ENCODE assay signal across 10 cellular contexts in the genomic region with DNA sequence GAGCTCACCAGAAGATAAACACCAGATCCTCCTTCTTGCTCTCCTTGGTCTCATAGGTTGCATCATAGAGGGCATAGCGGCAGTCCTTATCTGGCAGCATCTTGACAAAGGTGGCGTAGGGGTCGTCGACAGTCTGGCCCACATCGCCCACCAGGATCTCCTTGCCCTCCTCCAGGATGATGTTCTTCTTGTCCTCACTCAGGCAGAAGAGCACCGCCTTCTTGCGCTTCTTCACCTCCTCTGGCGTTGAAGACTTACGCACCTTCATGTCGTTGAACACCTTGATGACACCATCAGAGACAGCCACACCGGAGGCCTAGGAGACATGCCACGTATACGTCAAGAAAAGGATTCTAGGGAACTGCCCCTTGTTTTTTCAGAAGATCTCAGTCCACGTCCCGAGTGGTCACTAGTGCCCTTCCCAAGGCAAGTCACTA. TPM values are rescaled to one million over a fixed set of nuclear protein-coding genes. Genes with fewer than 3 reads are reported as not detected.
A peak's percentile ranks its signal among the peaks of the same experiment; 100 is the strongest.
DNase-seq lines count a peak whose midpoint lies in the region; ATAC-seq, FAIRE-seq and TF ChIP-seq lines count a peak whose summit lies in the region.
"Had no signal": no experiment of that assay in that cellular context is flagged by ENCODE, and none has a peak within 500 bp of the region (broad histone marks: within the 10 kb centered on the region; RNA-seq: fewer than 3 reads in every experiment).

No MANE protein-coding gene starts in this region.

- H3K9me3 ChIP-seq in CD4-positive, alpha-beta T cell (ENCODE audit: control insufficient read depth, low read length), result peaks cover 6% of the 10 kb centered on the region

- no peak for FAIRE-seq in HTR-8/SVneo (lab: Jason Lieb, UNC)

- H3K4me3 Mint-ChIP-seq in CD4-positive, alpha-beta T cell, result peak overlapping the region; percentile 84
- peak overlapping the region; percentile 94 for H3K4me3 Mint-ChIP-seq in neural crest cell

- POLR2A ChIA-PET in CD4-positive, alpha-beta T cell (lab: Charles Lee), result interaction anchor here (1.1 kb wide), 1 partner anchor 34 kb away, joined by 4 read pairs; the partner anchor contains the start of gene CCDC85B

- no peak for ATAC-seq in CD4-positive, alpha-beta T cell (ENCODE audit: poor library complexity)
- ATAC-seq in HG02938 (IDR thresholded peaks at IDR 0.05; ENCODE audit: unreplicated experiment), result no peak

- H3K4me1 Mint-ChIP-seq in CD4-positive, alpha-beta T cell (ENCODE audit: low read depth), result peaks cover 48% of the 10 kb centered on the region
- peaks cover 53% of the 10 kb centered on the region for H3K4me1 Mint-ChIP-seq in neural crest cell

- peak overlapping the region; percentile 64 for H3K27ac ChIP-seq in CD4-positive, alpha-beta T cell (ENCODE audit: low read depth, low read length)
- H3K27ac ChIP-seq in dorsolateral prefrontal cortex, result peak overlapping the region in 5 of 59 donors; percentile 93 to 99 (median 96)

- H3K4me3 ChIP-seq in dorsolateral prefrontal cortex, result peak overlapping the region in 45 of 59 donors; percentile 65 to 99 (median 95)

- no peaks in the 10 kb centered on the region for H3K9me3 Mint-ChIP-seq in CD4-positive, alpha-beta T cell
- H3K9me3 Mint-ChIP-seq in neural crest cell, result peaks cover 7% of the 10 kb centered on the region

- TF ChIP-seq CTCF in CD4-positive, alpha-beta T cell (IDR thresholded peaks at IDR 0.05), result no peak
- TF ChIP-seq CTCF in dorsolateral prefrontal cortex (IDR thresholded peaks at IDR 0.05 in 54 of 56, conservative IDR thresholded peaks at IDR 0.05 in 2 of 56; ENCODE audit: low read depth in 1 of 56, partially characterized antibody in 56 of 56), result no peak
- no peak for TF ChIP-seq CTCF in neural crest cell (conservative IDR thresholded peaks at IDR 0.05)

- peak in 1 of 10 experiments; percentile 23 for DNase-seq in CD4-positive, alpha-beta T cell
- DNase-seq in NAMALWA (ENCODE audit: low spot score) (peak; percentile 2), dorsolateral prefrontal cortex (peak in 2 of 10 donors; percentile 9 to 23), neural crest cell (ENCODE audit: low read depth, low spot score) (no peak), NCI-H345 (lab: John Stamatoyannopoulos, UW) (no peak), HTR-8/SVneo (ENCODE audit: insufficient read length, low spot score) (no peak), DMS 273 treated with DMSO at 0.1 percent for 48 hours (lab: John Stamatoyannopoulos, UW) (no peak)
- DNase-seq: NCI-H1105 treated with DMSO at 0.1 percent for 48 hours; stimulated activated CD4-positive, alpha-beta T cell treated with anti-CD3 and anti-CD28 coated beads, Interleukin-1b, Interleukin-23, amount 100 ng/mL, for 48 hours had no signal

- H3K27me3 ChIP-seq in CD4-positive, alpha-beta T cell (ENCODE audit: control insufficient read depth, insufficient read depth, low read length), result no peaks in the 10 kb centered on the region
- no peaks in the 10 kb centered on the region for H3K27me3 ChIP-seq in dorsolateral prefrontal cortex

- peak overlapping the region; percentile 94 for H3K27ac Mint-ChIP-seq in CD4-positive, alpha-beta T cell
- H3K27ac Mint-ChIP-seq in neural crest cell (ENCODE audit: unreplicated experiment), result no peak overlapping the region

- intact Hi-C loops in CD4-positive, alpha-beta T cell (cut with DNase I, micrococcal nuclease), result loop anchor here in 1 of 2 experiments (1.0 to 10.0 kb wide), 4 partner anchors 23 to 429 kb away; partner anchors contain the start of genes C11orf68, DRAP1, PCNX3 and SNX32
- intact Hi-C loops in dorsolateral prefrontal cortex (cut with DNase I), result loop anchor here in 1 of 2 donors (2.0 to 5.0 kb wide), 2 partner anchors 23 to 144 kb away; partner anchors contain the start of genes KAT5 and SNX32

- peaks cover 85% of the 10 kb centered on the region for H3K36me3 Mint-ChIP-seq in CD4-positive, alpha-beta T cell (ENCODE audit: low read depth)
- H3K36me3 Mint-ChIP-seq in neural crest cell (ENCODE audit: low read depth), result peaks cover 45% of the 10 kb centered on the region

- CTCF ChIA-PET in CD4-positive, alpha-beta T cell (lab: Charles Lee), result no interaction called here

- H3K27me3 Mint-ChIP-seq in CD4-positive, alpha-beta T cell, result no peaks in the 10 kb centered on the region
- H3K27me3 Mint-ChIP-seq in neural crest cell (ENCODE audit: low read depth), result peaks cover 39% of the 10 kb centered on the region

RNA-seq across cellular contexts. Expression of gene CFL1, which starts 2.0 kb away (rescaled TPM):
- total RNA-seq in CD4-positive, alpha-beta T cell, result 100 to 1,000 TPM; 322 to 331 TPM
- total RNA-seq in dorsolateral prefrontal cortex, result 100 to 1,000 TPM; 509 to 985 (median 862) TPM
- 1,357 and 1,437 TPM in 2 replicates for total RNA-seq in neural crest cell

RNA-seq across cellular contexts. Expression of gene MUS81, which starts 4.3 kb away (rescaled TPM):
- total RNA-seq in CD4-positive, alpha-beta T cell, result 10 to 100 TPM; 37.7 to 39.2 TPM
- 10 to 100 TPM; 26.5 to 53.6 (median 39.9) TPM for total RNA-seq in dorsolateral prefrontal cortex
- total RNA-seq in neural crest cell, result 63.8 and 73.5 TPM in 2 replicates

RNA-seq across cellular contexts. Expression of gene EFEMP2, which starts 16.7 kb away (rescaled TPM):
- 1 to 10 TPM; 5.2 to 5.9 TPM for total RNA-seq in CD4-positive, alpha-beta T cell
- total RNA-seq in dorsolateral prefrontal cortex (10 to 100 TPM; 16.5 to 72.1 (median 33.7) TPM), neural crest cell (36.0 and 38.0 TPM in 2 replicates)

RNA-seq across cellular contexts. Expression of gene SNX32, which starts 22.2 kb away (rescaled TPM):
- under 1 TPM; 0.33 to 0.61 TPM for total RNA-seq in CD4-positive, alpha-beta T cell
- total RNA-seq in dorsolateral prefrontal cortex (10 to 100 TPM; 18.6 to 78.2 (median 41.0) TPM), neural crest cell (1.9 and 2.4 TPM in 2 replicates)

RNA-seq across cellular contexts. Expression of gene CTSW, which starts 23.7 kb away (rescaled TPM):
- total RNA-seq in CD4-positive, alpha-beta T cell, result 10 to 100 TPM; 20.6 to 21.6 TPM
- total RNA-seq in dorsolateral prefrontal cortex (1 to 10 TPM in 14 of 120 experiments, under 1 TPM in 32, not detected in 74; 0.32 to 2.9 (median 0.65) TPM), neural crest cell (not detected in 2 replicates)
